Comparison of ENCODE assay signal across 1 cellular context in the genomic region with DNA sequence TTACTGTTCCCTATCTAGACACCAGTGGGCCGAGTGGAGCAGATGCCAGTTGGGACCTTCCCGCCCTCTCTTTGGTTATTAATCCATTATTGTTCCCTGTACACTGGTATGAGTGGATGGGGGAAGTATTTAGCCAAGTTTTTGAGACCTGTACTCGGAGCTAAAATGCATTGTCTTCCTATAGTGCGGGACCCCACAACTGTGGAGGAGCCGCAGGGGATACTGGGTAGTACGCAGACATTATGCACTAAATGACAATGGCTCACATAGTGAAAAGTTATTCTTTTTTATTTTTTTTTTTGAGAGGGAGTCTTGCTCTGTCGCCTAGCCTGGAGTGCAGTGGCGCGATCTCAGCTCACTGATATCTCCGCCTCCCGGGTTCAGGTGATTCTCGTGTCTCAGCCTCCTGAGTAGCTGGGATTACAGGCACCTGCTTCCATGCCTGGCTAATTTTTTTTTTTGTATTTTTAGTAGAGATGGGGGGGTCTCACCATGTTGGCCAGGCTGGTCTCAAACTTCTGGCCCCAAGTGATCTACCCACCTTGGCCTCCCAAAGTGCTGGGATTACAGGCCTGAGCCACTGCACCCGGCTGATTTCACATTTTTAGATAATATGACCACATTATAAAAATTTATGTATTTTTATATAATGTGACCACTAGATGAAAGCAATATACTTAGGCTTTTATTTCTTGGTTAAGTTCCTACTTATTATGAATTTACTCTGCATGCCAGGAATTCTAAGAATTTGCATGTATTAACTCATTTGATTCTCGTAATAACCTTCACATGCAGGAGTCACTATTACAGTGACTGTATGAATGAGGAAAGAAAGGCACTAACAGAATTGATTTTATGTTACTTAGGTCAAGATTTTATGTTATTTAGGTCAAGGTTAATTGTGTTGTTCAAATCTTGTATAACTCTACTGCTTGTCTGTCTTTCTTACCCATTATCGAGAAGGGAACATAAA.
TF ChIP-seq lines count a peak whose summit lies in the region.

No MANE protein-coding gene starts in this region.

TF ChIP-seq in GM23338, 12 proteins besides CTCF, POLR2A, EP300 and RAD21:
- TF ChIP-seq ZNF331 (CRISPR knock-in tag; IDR thresholded peaks at IDR 0.05; ENCODE audit: low read depth): no peak
- no peak for TF ChIP-seq STAT1 (IDR thresholded peaks at IDR 0.05; ENCODE audit: unreplicated experiment)
- no peak for TF ChIP-seq EZH2phosphoT487 (IDR thresholded peaks at IDR 0.05; ENCODE audit: unreplicated experiment)
- TF ChIP-seq, protein P1, sequence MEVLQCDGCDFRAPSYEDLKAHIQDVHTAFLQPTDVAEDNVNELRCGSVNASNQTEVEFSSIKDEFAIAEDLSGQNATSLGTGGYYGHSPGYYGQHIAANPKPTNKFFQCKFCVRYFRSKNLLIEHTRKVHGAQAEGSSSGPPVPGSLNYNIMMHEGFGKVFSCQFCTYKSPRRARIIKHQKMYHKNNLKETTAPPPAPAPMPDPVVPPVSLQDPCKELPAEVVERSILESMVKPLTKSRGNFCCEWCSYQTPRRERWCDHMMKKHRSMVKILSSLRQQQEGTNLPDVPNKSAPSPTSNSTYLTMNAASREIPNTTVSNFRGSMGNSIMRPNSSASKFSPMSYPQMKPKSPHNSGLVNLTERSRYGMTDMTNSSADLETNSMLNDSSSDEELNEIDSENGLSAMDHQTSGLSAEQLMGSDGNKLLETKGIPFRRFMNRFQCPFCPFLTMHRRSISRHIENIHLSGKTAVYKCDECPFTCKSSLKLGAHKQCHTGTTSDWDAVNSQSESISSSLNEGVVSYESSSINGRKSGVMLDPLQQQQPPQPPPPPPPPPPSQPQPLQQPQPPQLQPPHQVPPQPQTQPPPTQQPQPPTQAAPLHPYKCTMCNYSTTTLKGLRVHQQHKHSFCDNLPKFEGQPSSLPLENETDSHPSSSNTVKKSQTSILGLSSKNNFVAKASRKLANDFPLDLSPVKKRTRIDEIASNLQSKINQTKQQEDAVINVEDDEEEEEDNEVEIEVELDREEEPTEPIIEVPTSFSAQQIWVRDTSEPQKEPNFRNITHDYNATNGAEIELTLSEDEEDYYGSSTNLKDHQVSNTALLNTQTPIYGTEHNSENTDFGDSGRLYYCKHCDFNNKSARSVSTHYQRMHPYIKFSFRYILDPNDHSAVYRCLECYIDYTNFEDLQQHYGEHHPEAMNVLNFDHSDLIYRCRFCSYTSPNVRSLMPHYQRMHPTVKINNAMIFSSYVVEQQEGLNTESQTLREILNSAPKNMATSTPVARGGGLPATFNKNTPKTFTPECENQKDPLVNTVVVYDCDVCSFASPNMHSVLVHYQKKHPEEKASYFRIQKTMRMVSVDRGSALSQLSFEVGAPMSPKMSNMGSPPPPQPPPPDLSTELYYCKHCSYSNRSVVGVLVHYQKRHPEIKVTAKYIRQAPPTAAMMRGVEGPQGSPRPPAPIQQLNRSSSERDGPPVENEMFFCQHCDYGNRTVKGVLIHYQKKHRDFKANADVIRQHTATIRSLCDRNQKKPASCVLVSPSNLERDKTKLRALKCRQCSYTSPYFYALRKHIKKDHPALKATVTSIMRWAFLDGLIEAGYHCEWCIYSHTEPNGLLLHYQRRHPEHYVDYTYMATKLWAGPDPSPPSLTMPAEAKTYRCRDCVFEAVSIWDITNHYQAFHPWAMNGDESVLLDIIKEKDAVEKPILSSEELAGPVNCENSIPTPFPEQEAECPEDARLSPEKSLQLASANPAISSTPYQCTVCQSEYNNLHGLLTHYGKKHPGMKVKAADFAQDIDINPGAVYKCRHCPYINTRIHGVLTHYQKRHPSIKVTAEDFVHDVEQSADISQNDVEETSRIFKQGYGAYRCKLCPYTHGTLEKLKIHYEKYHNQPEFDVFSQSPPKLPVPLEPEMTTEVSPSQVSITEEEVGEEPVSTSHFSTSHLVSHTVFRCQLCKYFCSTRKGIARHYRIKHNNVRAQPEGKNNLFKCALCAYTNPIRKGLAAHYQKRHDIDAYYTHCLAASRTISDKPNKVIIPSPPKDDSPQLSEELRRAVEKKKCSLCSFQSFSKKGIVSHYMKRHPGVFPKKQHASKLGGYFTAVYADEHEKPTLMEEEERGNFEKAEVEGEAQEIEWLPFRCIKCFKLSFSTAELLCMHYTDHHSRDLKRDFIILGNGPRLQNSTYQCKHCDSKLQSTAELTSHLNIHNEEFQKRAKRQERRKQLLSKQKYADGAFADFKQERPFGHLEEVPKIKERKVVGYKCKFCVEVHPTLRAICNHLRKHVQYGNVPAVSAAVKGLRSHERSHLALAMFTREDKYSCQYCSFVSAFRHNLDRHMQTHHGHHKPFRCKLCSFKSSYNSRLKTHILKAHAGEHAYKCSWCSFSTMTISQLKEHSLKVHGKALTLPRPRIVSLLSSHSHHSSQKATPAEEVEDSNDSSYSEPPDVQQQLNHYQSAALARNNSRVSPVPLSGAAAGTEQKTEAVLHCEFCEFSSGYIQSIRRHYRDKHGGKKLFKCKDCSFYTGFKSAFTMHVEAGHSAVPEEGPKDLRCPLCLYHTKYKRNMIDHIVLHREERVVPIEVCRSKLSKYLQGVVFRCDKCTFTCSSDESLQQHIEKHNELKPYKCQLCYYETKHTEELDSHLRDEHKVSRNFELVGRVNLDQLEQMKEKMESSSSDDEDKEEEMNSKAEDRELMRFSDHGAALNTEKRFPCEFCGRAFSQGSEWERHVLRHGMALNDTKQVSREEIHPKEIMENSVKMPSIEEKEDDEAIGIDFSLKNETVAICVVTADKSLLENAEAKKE (CRISPR knock-in tag; IDR thresholded peaks at IDR 0.05): no peak
- no peak for TF ChIP-seq NANOG (IDR thresholded peaks at IDR 0.05; ENCODE audit: borderline replicate concordance)
- no peak for TF ChIP-seq POLR2AphosphoS5 (IDR thresholded peaks at IDR 0.05; ENCODE audit: low read depth)
- no peak for TF ChIP-seq JUNB (IDR thresholded peaks at IDR 0.05; ENCODE audit: unreplicated experiment)
- TF ChIP-seq EZH2 (IDR thresholded peaks at IDR 0.05; ENCODE audit: low read depth, unreplicated experiment): no peak
- TF ChIP-seq, protein P2, sequence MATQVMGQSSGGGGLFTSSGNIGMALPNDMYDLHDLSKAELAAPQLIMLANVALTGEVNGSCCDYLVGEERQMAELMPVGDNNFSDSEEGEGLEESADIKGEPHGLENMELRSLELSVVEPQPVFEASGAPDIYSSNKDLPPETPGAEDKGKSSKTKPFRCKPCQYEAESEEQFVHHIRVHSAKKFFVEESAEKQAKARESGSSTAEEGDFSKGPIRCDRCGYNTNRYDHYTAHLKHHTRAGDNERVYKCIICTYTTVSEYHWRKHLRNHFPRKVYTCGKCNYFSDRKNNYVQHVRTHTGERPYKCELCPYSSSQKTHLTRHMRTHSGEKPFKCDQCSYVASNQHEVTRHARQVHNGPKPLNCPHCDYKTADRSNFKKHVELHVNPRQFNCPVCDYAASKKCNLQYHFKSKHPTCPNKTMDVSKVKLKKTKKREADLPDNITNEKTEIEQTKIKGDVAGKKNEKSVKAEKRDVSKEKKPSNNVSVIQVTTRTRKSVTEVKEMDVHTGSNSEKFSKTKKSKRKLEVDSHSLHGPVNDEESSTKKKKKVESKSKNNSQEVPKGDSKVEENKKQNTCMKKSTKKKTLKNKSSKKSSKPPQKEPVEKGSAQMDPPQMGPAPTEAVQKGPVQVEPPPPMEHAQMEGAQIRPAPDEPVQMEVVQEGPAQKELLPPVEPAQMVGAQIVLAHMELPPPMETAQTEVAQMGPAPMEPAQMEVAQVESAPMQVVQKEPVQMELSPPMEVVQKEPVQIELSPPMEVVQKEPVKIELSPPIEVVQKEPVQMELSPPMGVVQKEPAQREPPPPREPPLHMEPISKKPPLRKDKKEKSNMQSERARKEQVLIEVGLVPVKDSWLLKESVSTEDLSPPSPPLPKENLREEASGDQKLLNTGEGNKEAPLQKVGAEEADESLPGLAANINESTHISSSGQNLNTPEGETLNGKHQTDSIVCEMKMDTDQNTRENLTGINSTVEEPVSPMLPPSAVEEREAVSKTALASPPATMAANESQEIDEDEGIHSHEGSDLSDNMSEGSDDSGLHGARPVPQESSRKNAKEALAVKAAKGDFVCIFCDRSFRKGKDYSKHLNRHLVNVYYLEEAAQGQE (IDR thresholded peaks at IDR 0.05; ENCODE audit: unreplicated experiment): no peak
TF ChIP-seq in GM23338: peak in this region for 0.
